ENCODE assay signal across 1 cellular context in genomic region chr17:75778861-75779249, GRCh38.
TF ChIP-seq lines count a peak whose summit lies in the region.

No MANE protein-coding gene starts in this region.

TF ChIP-seq in WTC11, 78 proteins besides CTCF, POLR2A, EP300 and RAD21 (continued from another document):
- TF ChIP-seq PRDM15 (CRISPR knock-in tag; IDR thresholded peaks at IDR 0.05) (no peak), ATF1 (CRISPR knock-in tag; IDR thresholded peaks at IDR 0.05) (no peak), CREM (CRISPR knock-in tag; IDR thresholded peaks at IDR 0.05) (no peak), ZNF396 (CRISPR knock-in tag; IDR thresholded peaks at IDR 0.05; ENCODE audit: borderline replicate concordance) (no peak), EMX1 (CRISPR knock-in tag; IDR thresholded peaks at IDR 0.05) (0 out of 2 replicates have a peak, but pooled peaks have one; percentile 56), JAZF1 (CRISPR knock-in tag; IDR thresholded peaks at IDR 0.05) (no peak), RORB (CRISPR knock-in tag; IDR thresholded peaks at IDR 0.05) (0 out of 2 replicates have a peak, but pooled peaks have one; percentile 28), NFATC4 (CRISPR knock-in tag; IDR thresholded peaks at IDR 0.05) (peak; percentile 64; the same call in 1 of the 2 replicates), MAX (CRISPR knock-in tag; IDR thresholded peaks at IDR 0.05) (0 out of 2 replicates have a peak, but pooled peaks have one; percentile 34), ZNF423 (CRISPR knock-in tag; IDR thresholded peaks at IDR 0.05) (no peak), ZNF219 (CRISPR knock-in tag; IDR thresholded peaks at IDR 0.05; ENCODE audit: borderline replicate concordance) (no peak), MXD4 (CRISPR knock-in tag; IDR thresholded peaks at IDR 0.05; ENCODE audit: borderline replicate concordance) (no peak), NR2C2 (CRISPR knock-in tag; IDR thresholded peaks at IDR 0.05) (no peak), MYBL2 (CRISPR knock-in tag; IDR thresholded peaks at IDR 0.05) (0 out of 2 replicates have a peak, but pooled peaks have one; percentile 9), ZNF416 (CRISPR knock-in tag; IDR thresholded peaks at IDR 0.05) (peak; percentile 14; the same call in 1 of the 2 replicates), ERG (CRISPR knock-in tag; IDR thresholded peaks at IDR 0.05) (peak; percentile 56; the same call in 1 of the 2 replicates), HMGA2 (CRISPR knock-in tag; IDR thresholded peaks at IDR 0.05) (no peak; the same call in 1 of the 2 replicates), HMGXB4 (CRISPR knock-in tag; IDR thresholded peaks at IDR 0.05) (no peak), GTF2I (CRISPR knock-in tag; conservative IDR thresholded peaks at IDR 0.05) (no peak), TEAD1 (CRISPR knock-in tag; IDR thresholded peaks at IDR 0.05) (0 out of 2 replicates have a peak, but pooled peaks have one; percentile 18), ZNF317 (CRISPR knock-in tag; IDR thresholded peaks at IDR 0.05; ENCODE audit: borderline replicate concordance, low read depth) (no peak), SP1 (CRISPR knock-in tag; conservative IDR thresholded peaks at IDR 0.05) (no peak), ZBTB21 (CRISPR knock-in tag; IDR thresholded peaks at IDR 0.05; ENCODE audit: borderline replicate concordance) (no peak), PRRX2 (CRISPR knock-in tag; IDR thresholded peaks at IDR 0.05) (peak; percentile 69; the same call in 1 of the 2 replicates), STAT6 (CRISPR knock-in tag; conservative IDR thresholded peaks at IDR 0.05; ENCODE audit: low read depth) (no peak)
- TF ChIP-seq, protein P1, sequence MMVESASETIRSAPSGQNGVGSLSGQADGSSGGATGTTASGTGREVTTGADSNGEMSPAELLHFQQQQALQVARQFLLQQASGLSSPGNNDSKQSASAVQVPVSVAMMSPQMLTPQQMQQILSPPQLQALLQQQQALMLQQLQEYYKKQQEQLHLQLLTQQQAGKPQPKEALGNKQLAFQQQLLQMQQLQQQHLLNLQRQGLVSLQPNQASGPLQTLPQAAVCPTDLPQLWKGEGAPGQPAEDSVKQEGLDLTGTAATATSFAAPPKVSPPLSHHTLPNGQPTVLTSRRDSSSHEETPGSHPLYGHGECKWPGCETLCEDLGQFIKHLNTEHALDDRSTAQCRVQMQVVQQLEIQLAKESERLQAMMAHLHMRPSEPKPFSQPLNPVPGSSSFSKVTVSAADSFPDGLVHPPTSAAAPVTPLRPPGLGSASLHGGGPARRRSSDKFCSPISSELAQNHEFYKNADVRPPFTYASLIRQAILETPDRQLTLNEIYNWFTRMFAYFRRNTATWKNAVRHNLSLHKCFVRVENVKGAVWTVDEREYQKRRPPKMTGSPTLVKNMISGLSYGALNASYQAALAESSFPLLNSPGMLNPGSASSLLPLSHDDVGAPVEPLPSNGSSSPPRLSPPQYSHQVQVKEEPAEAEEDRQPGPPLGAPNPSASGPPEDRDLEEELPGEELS (CRISPR knock-in tag; IDR thresholded peaks at IDR 0.05): no peak
- TF ChIP-seq, protein P2, sequence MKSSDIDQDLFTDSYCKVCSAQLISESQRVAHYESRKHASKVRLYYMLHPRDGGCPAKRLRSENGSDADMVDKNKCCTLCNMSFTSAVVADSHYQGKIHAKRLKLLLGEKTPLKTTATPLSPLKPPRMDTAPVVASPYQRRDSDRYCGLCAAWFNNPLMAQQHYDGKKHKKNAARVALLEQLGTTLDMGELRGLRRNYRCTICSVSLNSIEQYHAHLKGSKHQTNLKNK (CRISPR knock-in tag; IDR thresholded peaks at IDR 0.05): no peak
- TF ChIP-seq, protein P3, sequence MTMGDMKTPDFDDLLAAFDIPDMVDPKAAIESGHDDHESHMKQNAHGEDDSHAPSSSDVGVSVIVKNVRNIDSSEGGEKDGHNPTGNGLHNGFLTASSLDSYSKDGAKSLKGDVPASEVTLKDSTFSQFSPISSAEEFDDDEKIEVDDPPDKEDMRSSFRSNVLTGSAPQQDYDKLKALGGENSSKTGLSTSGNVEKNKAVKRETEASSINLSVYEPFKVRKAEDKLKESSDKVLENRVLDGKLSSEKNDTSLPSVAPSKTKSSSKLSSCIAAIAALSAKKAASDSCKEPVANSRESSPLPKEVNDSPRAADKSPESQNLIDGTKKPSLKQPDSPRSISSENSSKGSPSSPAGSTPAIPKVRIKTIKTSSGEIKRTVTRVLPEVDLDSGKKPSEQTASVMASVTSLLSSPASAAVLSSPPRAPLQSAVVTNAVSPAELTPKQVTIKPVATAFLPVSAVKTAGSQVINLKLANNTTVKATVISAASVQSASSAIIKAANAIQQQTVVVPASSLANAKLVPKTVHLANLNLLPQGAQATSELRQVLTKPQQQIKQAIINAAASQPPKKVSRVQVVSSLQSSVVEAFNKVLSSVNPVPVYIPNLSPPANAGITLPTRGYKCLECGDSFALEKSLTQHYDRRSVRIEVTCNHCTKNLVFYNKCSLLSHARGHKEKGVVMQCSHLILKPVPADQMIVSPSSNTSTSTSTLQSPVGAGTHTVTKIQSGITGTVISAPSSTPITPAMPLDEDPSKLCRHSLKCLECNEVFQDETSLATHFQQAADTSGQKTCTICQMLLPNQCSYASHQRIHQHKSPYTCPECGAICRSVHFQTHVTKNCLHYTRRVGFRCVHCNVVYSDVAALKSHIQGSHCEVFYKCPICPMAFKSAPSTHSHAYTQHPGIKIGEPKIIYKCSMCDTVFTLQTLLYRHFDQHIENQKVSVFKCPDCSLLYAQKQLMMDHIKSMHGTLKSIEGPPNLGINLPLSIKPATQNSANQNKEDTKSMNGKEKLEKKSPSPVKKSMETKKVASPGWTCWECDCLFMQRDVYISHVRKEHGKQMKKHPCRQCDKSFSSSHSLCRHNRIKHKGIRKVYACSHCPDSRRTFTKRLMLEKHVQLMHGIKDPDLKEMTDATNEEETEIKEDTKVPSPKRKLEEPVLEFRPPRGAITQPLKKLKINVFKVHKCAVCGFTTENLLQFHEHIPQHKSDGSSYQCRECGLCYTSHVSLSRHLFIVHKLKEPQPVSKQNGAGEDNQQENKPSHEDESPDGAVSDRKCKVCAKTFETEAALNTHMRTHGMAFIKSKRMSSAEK (CRISPR knock-in tag; IDR thresholded peaks at IDR 0.05; ENCODE audit: borderline replicate concordance): peak; percentile 75; the same call in 1 of the 2 replicates
- TF ChIP-seq, protein P4, sequence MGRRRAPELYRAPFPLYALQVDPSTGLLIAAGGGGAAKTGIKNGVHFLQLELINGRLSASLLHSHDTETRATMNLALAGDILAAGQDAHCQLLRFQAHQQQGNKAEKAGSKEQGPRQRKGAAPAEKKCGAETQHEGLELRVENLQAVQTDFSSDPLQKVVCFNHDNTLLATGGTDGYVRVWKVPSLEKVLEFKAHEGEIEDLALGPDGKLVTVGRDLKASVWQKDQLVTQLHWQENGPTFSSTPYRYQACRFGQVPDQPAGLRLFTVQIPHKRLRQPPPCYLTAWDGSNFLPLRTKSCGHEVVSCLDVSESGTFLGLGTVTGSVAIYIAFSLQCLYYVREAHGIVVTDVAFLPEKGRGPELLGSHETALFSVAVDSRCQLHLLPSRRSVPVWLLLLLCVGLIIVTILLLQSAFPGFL (CRISPR knock-in tag; IDR thresholded peaks at IDR 0.05; ENCODE audit: borderline replicate concordance): no peak
- TF ChIP-seq, protein P5, sequence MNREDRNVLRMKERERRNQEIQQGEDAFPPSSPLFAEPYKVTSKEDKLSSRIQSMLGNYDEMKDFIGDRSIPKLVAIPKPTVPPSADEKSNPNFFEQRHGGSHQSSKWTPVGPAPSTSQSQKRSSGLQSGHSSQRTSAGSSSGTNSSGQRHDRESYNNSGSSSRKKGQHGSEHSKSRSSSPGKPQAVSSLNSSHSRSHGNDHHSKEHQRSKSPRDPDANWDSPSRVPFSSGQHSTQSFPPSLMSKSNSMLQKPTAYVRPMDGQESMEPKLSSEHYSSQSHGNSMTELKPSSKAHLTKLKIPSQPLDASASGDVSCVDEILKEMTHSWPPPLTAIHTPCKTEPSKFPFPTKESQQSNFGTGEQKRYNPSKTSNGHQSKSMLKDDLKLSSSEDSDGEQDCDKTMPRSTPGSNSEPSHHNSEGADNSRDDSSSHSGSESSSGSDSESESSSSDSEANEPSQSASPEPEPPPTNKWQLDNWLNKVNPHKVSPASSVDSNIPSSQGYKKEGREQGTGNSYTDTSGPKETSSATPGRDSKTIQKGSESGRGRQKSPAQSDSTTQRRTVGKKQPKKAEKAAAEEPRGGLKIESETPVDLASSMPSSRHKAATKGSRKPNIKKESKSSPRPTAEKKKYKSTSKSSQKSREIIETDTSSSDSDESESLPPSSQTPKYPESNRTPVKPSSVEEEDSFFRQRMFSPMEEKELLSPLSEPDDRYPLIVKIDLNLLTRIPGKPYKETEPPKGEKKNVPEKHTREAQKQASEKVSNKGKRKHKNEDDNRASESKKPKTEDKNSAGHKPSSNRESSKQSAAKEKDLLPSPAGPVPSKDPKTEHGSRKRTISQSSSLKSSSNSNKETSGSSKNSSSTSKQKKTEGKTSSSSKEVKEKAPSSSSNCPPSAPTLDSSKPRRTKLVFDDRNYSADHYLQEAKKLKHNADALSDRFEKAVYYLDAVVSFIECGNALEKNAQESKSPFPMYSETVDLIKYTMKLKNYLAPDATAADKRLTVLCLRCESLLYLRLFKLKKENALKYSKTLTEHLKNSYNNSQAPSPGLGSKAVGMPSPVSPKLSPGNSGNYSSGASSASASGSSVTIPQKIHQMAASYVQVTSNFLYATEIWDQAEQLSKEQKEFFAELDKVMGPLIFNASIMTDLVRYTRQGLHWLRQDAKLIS (CRISPR knock-in tag; IDR thresholded peaks at IDR 0.05; ENCODE audit: borderline replicate concordance): no peak
